ENCODE assay signal across 8 cellular contexts in the genomic region with DNA sequence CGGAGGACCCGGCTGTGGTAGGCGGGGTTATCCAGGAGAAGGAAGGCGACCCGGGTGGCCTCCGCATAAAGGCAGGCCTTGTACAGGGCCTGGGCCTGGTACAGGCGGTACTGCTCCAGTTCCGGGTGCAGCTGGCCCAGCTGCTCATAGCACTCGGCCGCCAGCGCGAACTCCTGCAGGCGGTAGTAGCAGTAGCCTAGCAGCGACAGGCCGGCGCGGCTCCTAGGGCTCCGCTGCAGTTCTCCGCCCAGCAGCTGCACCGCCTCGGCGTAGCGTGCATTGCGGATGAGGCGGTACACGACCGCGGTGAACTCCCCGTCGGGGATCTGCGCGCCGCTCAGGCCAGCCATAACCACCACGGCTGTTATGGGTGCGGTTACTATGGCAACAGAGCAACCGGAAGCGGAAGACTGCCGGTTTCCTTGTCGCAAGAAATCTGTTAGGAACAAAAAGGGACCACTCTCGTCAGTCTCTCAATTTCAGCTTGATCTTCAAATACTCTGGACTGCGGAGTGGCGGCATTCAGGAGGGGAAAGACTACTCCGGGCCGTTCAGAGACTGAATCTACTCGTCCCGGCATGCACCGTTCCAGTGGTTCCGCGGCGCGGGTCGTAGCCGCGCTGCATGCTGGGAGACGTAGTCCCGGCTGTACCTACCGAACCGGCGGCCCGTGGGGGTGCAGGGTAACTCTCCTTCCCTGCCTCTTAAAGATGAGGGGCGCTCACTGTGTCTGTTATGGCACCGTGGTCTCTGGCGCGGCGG.
DNase-seq lines count a peak whose midpoint lies in the region; ATAC-seq, FAIRE-seq and TF ChIP-seq lines count a peak whose summit lies in the region.

No MANE protein-coding gene starts in this region.

- no peak for FAIRE-seq in kidney (lab: Jason Lieb, UNC)

- H3K9ac ChIP-seq in kidney (ENCODE audit: low read length in 2 of 2) = peak overlapping the region; percentile 61 to 86

- no peak for TF ChIP-seq CTCF in kidney (IDR thresholded peaks at IDR 0.05; ENCODE audit: borderline replicate concordance, extremely low read depth, insufficient read depth)

- TF ChIP-seq POLR2A in GM19099 (IDR thresholded peaks at IDR 0.05; ENCODE audit: extremely low read depth, insufficient read length, low read depth) = peak; percentile 42

- peak; percentile 96 for ATAC-seq in HG03354 (IDR thresholded peaks at IDR 0.05; ENCODE audit: poor library complexity, severe bottlenecking, unreplicated experiment)

- intact Hi-C loops in kidney (cut with DNase I) = no loop called here

- no peaks in the 10 kb centered on the region for H3K9me3 ChIP-seq in kidney (ENCODE audit: control insufficient read depth in 1 of 2, low read length in 2 of 2)

- peak overlapping the region; percentile 98 to 99 for H3K27ac ChIP-seq in kidney (ENCODE audit: low read depth in 2 of 2, low read length in 2 of 2)

- DNase-seq in AG20443 (ENCODE audit: low spot score) (peak; percentile 95), NCI-H446 (lab: John Stamatoyannopoulos, UW) (peak; percentile 91 to 96), cerebellum (ENCODE audit: low spot score) (peak; percentile 88), kidney (peak; percentile 94)
- DNase-seq in activated CD4-positive, alpha-beta T cell treated with anti-CD3 and anti-CD28 coated beads for 1 hour = peak; percentile 82
- peak; percentile 79 to 84 (median 81) for DNase-seq in stimulated activated CD4-positive, alpha-beta T cell treated with anti-CD3 and anti-CD28 coated beads, Interleukin-12 subunit alpha, Interleukin-12 subunit beta, amount 100 ng/mL, for 48 hours (ENCODE audit: low read depth in 2 of 3, low spot score in 1 of 3)

- H3K4me1 ChIP-seq in kidney (ENCODE audit: control insufficient read depth in 1 of 2, insufficient read depth in 1 of 2, low read depth in 1 of 2, low read length in 2 of 2) = peaks cover 4 to 5% of the 10 kb centered on the region in 2 donors

- H3K36me3 ChIP-seq in kidney (ENCODE audit: control insufficient read depth in 1 of 2, insufficient read depth in 2 of 2, low read length in 2 of 2) = no peaks in the 10 kb centered on the region

- peak overlapping the region; percentile 89 to 94 for H3K4me3 ChIP-seq in kidney (ENCODE audit: low read length in 2 of 2)

Comparison
In these comparisons a context has a peak if more than half of its experiments do, and no peak if none do; other contexts are left out.
1. Peak in every context shown above with its lines: DNase-seq, ATAC-seq, H3K4me3 ChIP-seq and H3K27ac ChIP-seq.